ENCODE assay signal across 21 cellular contexts in the genomic region with DNA sequence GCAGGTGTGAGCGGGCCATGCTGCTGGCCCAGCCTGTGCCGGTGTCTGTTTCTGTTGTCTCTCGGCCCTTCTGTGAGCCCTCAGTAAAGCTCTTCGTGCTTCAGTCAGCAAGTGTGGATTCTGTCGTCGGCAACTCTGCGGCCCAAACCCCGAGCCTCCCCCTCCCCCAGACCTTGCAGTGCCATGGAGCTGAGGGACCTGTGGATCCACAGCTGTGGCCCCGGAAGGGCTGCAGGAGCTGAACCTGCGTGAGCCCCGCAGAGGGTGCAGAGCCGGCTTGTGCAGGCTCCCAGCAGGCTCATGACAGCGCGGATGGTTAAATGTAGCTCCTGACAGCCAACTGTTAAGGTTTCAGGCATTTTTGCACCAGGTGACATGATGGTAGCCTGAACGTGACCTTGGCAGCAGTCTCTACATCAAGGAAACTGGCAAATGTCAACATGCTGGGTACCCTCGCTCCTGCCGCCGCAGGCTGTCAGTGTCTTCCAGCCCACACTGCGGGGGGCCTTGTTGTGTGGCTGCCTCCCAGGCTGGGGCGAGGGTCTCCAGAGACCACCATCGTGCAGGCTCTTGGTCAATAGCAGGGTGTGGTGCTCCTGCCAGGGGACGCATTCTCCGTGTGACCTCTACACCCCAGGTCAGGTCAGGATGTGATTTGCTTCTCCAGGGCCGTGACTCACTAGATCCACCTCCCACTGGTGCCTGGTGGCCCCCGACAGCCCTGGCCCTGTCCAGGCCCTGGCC. TPM values are rescaled to one million over a fixed set of nuclear protein-coding genes. Genes with fewer than 3 reads are reported as not detected.
DNase-seq lines count a peak whose midpoint lies in the region; ATAC-seq, FAIRE-seq and TF ChIP-seq lines count a peak whose summit lies in the region.
"Had no signal": no experiment of that assay in that cellular context is flagged by ENCODE, and none has a peak within 500 bp of the region (broad histone marks: within the 10 kb centered on the region; RNA-seq: fewer than 3 reads in every experiment).

No MANE protein-coding gene starts in this region.

- no peak for ATAC-seq in HG03108 (IDR thresholded peaks at IDR 0.05; ENCODE audit: unreplicated experiment)

- peaks cover 3% of the 10 kb centered on the region for H3K27me3 Mint-ChIP-seq in nephron progenitor cell (ENCODE audit: low read depth, poor library complexity)
- no peaks in the 10 kb centered on the region for H3K27me3 Mint-ChIP-seq in type B pancreatic cell

- no peak overlapping the region for H2AFZ ChIP-seq in H1 (ENCODE audit: low read length)

- H3K9me3 ChIP-seq in HEK293 (ENCODE audit: control insufficient read depth, insufficient read depth, low read depth, low read length) (no peaks in the 10 kb centered on the region), H1 (ENCODE audit: insufficient read depth in 2 of 2, low read depth in 1 of 2, low read length in 1 of 2) (no peaks in the 10 kb centered on the region)
- H3K9me3 ChIP-seq: BE2C had no signal

- H3K36me3 ChIP-seq in HEK293 (ENCODE audit: control insufficient read depth in 2 of 2, insufficient read depth in 1 of 2, low read length in 2 of 2): peaks cover 0 to 3% of the 10 kb centered on the region in 2 experiments; a peak in 1 of 3 replicates
- H3K36me3 ChIP-seq in H1 (ENCODE audit: control insufficient read depth in 2 of 4, insufficient read depth in 4 of 4, low read length in 3 of 4): no peaks in the 10 kb centered on the region
- H3K36me3 ChIP-seq: BE2C had no signal

- H4K20me1 ChIP-seq in H1 (replicated peaks in 1 of 2; ENCODE audit: control insufficient read depth in 1 of 2, insufficient read depth in 2 of 2, low read length in 2 of 2): peaks cover 0 to 3% of the 10 kb centered on the region in 2 experiments

- H3K4me2 ChIP-seq in H1 (ENCODE audit: insufficient read depth in 1 of 2, low read depth in 2 of 2, low read length in 2 of 2): no peak overlapping the region

- CTCF ChIA-PET in HEK293 (lab: Yijun Ruan, JAX) (interaction anchor here (1.1 to 1.5 kb wide), 3 partner anchors 18 to 48 kb away, joined by 3 to 6 read pairs (median 6); no protein-coding TSS in a partner anchor), H1 (lab: Charles Lee; ENCODE audit: partially characterized antibody) (interaction anchor here (0.6 to 1.6 kb wide), 8 partner anchors 8 to 272 kb away, joined by 3 to 13 read pairs (median 4); no protein-coding TSS in a partner anchor)

- POLR2A ChIA-PET in HEK293 (lab: Yijun Ruan, JAX): interaction anchor here (0.6 kb wide), 2 partner anchors 17 to 118 kb away, joined by 4 read pairs; no protein-coding TSS in a partner anchor
- POLR2A ChIA-PET in H1 (lab: Charles Lee; ENCODE audit: partially characterized antibody): no interaction called here

- no peak overlapping the region for H3K23ac ChIP-seq in H1 (ENCODE audit: insufficient read length)

- TF ChIP-seq RAD21 in H1 (IDR thresholded peaks at IDR 0.05 in 1 of 2, conservative IDR thresholded peaks at IDR 0.05 in 1 of 2; ENCODE audit: low read depth in 2 of 2, low read length in 2 of 2): no peak

- H2BK20ac ChIP-seq in H1 (ENCODE audit: low read length): no peak overlapping the region

- DNase-seq in H1 (ENCODE audit: low read depth in 1 of 2, low spot score in 2 of 2) (no peak), nephron progenitor cell (no peak), type B pancreatic cell (ENCODE audit: extremely low spot score, unreplicated experiment) (peak; percentile 57)
- no peak for DNase-seq in activated CD4-positive, alpha-beta T cell treated with anti-CD3 and anti-CD28 coated beads for 1 hour
- DNase-seq in activated CD8-positive, alpha-beta memory T cell treated with anti-CD3 and anti-CD28 coated beads, Interleukin-2, amount 50 U/mL, for 48 hours: no peak
- DNase-seq: BE2C, DMS79, HFFc6, Karpas-422, NCI-H1417, NCI-H1694 treated with DMSO at 0.1 percent for 48 hours, NCI-H446, NCI-H526, SHP77 had no signal

- no peak overlapping the region for H2BK120ac ChIP-seq in H1 (replicated peaks; ENCODE audit: low read depth, low read length)

- no peaks in the 10 kb centered on the region for H3K79me1 ChIP-seq in H1 (ENCODE audit: low read depth, low read length)

- H3K23me2 ChIP-seq in H1 (ENCODE audit: low read depth, low read length): no peaks in the 10 kb centered on the region; the same call in 1 of the 2 replicates

- H3K4ac ChIP-seq in H1 (replicated peaks; ENCODE audit: insufficient read length, low read depth, low read length): no peak overlapping the region

- WGBS in H1 (ENCODE audit: extremely low coverage in 1 of 2, insufficient coverage in 1 of 2, insufficient read length in 1 of 2, insufficient replicate concordance in 2 of 2, low coverage in 1 of 2, low lambda C conversion rate in 2 of 2, missing lambda C conversion rate in 1 of 2), 2 experiments: 90% methylated on average over 25 of the region's 25 CpGs; no CpG with 5 or more reads in 1 of the 2 experiments

- TF ChIP-seq POLR2A in H1 (IDR thresholded peaks at IDR 0.05; ENCODE audit: control extremely low read depth in 1 of 2, low read depth in 2 of 2, low read length in 2 of 2): no peak

- no peak overlapping the region for H3K27ac ChIP-seq in HEK293 (ENCODE audit: extremely low read depth, low read depth, low read length)
- no peak overlapping the region for H3K27ac ChIP-seq in H1 (ENCODE audit: low read depth, low read length)

- H3K4me3 Mint-ChIP-seq in nephron progenitor cell (no peak overlapping the region), type B pancreatic cell (no peak overlapping the region)
- H3K4me3 Mint-ChIP-seq: HFFc6, IgD-negative memory B cell had no signal

- H3K4me1 ChIP-seq in HEK293 (ENCODE audit: control insufficient read depth, insufficient read depth, low read length): no peaks in the 10 kb centered on the region
- peaks cover 0 to 2% (median 0%) of the 10 kb centered on the region in 4 experiments; a peak in 2 of 7 replicates for H3K4me1 ChIP-seq in H1 (replicated peaks in 1 of 4; ENCODE audit: control insufficient read depth in 3 of 4, insufficient read depth in 4 of 4, low read length in 3 of 4)
- H3K4me1 ChIP-seq: BE2C had no signal

- H3K9me3 Mint-ChIP-seq in nephron progenitor cell (no peaks in the 10 kb centered on the region), type B pancreatic cell (no peaks in the 10 kb centered on the region)
- H3K9me3 Mint-ChIP-seq: IgD-negative memory B cell had no signal

- no peak overlapping the region for H3K18ac ChIP-seq in H1 (ENCODE audit: extremely low read depth, low read length)

- H2BK12ac ChIP-seq in H1 (ENCODE audit: low read depth, low read length): peak overlapping the region; percentile 27; the same call in 1 of the 2 replicates

- no peak overlapping the region for H4K5ac ChIP-seq in H1 (ENCODE audit: insufficient read length, low read depth, low read length)

- FAIRE-seq in H1 (lab: Jason Lieb, UNC): no peak
- FAIRE-seq: GM19239, H54, HTR-8/SVneo had no signal

- H3K27me3 ChIP-seq in H1 (replicated peaks in 1 of 4; ENCODE audit: control insufficient read depth in 3 of 4, extremely low read depth in 1 of 4, insufficient read depth in 3 of 4, low read length in 3 of 4): no peaks in the 10 kb centered on the region
- H3K27me3 ChIP-seq: BE2C had no signal

- no peak overlapping the region for H3K14ac ChIP-seq in H1 (ENCODE audit: insufficient read length)

- no peak overlapping the region for H4K91ac ChIP-seq in H1 (replicated peaks; ENCODE audit: insufficient read length, low read length)

- peak overlapping the region; percentile 44; the same call in 1 of the 2 replicates for H2BK5ac ChIP-seq in H1 (ENCODE audit: low read depth, low read length)

- H3K56ac ChIP-seq in H1 (replicated peaks; ENCODE audit: insufficient read length, low read depth, low read length): no peak overlapping the region

- H3K36me3 Mint-ChIP-seq in nephron progenitor cell (ENCODE audit: low read depth) (no peaks in the 10 kb centered on the region), type B pancreatic cell (no peaks in the 10 kb centered on the region)
- H3K36me3 Mint-ChIP-seq: IgD-negative memory B cell had no signal

- H3K4me1 Mint-ChIP-seq in nephron progenitor cell (peaks cover 37% of the 10 kb centered on the region), type B pancreatic cell (ENCODE audit: unreplicated experiment) (no peaks in the 10 kb centered on the region)

- no peak overlapping the region for H3K4me3 ChIP-seq in HEK293 (ENCODE audit: low read depth, low read length)
- no peak overlapping the region for H3K4me3 ChIP-seq in H1 (ENCODE audit: extremely low read depth in 1 of 4, insufficient read depth in 2 of 4, low read depth in 3 of 4, low read length in 4 of 4)

- no peak overlapping the region for H3K9ac ChIP-seq in H1 (replicated peaks in 1 of 4; ENCODE audit: extremely low read depth in 1 of 4, low read depth in 3 of 4, low read length in 3 of 4)

- H2BK15ac ChIP-seq in H1 (ENCODE audit: low read length): no peak overlapping the region

- H4K8ac ChIP-seq in H1 (ENCODE audit: extremely low read depth, insufficient read depth, low read length): peak overlapping the region; percentile 5; the same call in 1 of the 2 replicates

- H2AK5ac ChIP-seq in H1 (ENCODE audit: low read depth, low read length): no peak overlapping the region

- H3K27ac Mint-ChIP-seq in nephron progenitor cell (peak overlapping the region; percentile 66), type B pancreatic cell (no peak overlapping the region)
- H3K27ac Mint-ChIP-seq: HFFc6 had no signal

- TF ChIP-seq EP300 in H1 (IDR thresholded peaks at IDR 0.05; ENCODE audit: borderline replicate concordance in 1 of 2, low read depth in 2 of 2, low read length in 2 of 2): no peak

- TF ChIP-seq CTCF in HEK293 (tag by site-specific recombination; IDR thresholded peaks at IDR 0.05) (no peak), H1 (IDR thresholded peaks at IDR 0.05; ENCODE audit: control extremely low read depth in 1 of 3, insufficient read depth in 1 of 3, low read depth in 1 of 3, low read length in 3 of 3) (no peak), nephron progenitor cell (IDR thresholded peaks at IDR 0.05) (no peak), type B pancreatic cell (conservative IDR thresholded peaks at IDR 0.05) (no peak)

- H3K79me2 ChIP-seq in H1 (ENCODE audit: control insufficient read depth in 1 of 2, insufficient read depth in 2 of 2, low read length in 2 of 2): no peaks in the 10 kb centered on the region

TF ChIP-seq in HEK293, 187 proteins besides CTCF, POLR2A, EP300 and RAD21 (continues in another document):
- TF ChIP-seq SCRT2 (tag by site-specific recombination; IDR thresholded peaks at IDR 0.05): peak; percentile 42; the same call in 1 of the 2 replicates

TF ChIP-seq in H1, 55 proteins besides CTCF, POLR2A, EP300 and RAD21 (continues in another document):
- no peak for TF ChIP-seq SP4 (IDR thresholded peaks at IDR 0.05; ENCODE audit: low read length)

RNA-seq across cellular contexts. Expression of gene LRRC3, which starts 7.0 kb away (rescaled TPM):
- 5.4 and 5.9 TPM in 2 replicates for total RNA-seq in H1 (2021; fragmentation: NEBNext Ultra II Directional; extraction: Animal tissue kit (Norgen Biotek cat#: 25700))
- 3.1 and 4.7 TPM in 2 replicates for polyA plus RNA-seq in H1 (2011; rRNA removed)
- polyA plus RNA-seq in H1 (2011; cell fraction: cytosol; rRNA removed): 2.7 TPM
- 3.4 TPM for polyA plus RNA-seq in H1 (2011; cell fraction: nucleus; rRNA removed)
- 2.7 to 3.3 TPM (median 3.0 TPM) in 4 replicates for polyA plus RNA-seq in H1 (2012, experiment 1 of 2)
- 2.7 TPM for polyA plus RNA-seq in H1 (2012, experiment 2 of 2)
- polyA plus RNA-seq in H1 (2013, experiment 1 of 2): 4.4 TPM
- 4.9 TPM for polyA plus RNA-seq in H1 (2013, experiment 2 of 2)
- polyA minus RNA-seq in H1 (2011; rRNA and poly(A)+ RNA removed): 2.8 and 3.0 TPM in 2 replicates
- polyA minus RNA-seq in H1 (2011; cell fraction: cytosol; rRNA and poly(A)+ RNA removed): 3.1 TPM
- 3.7 TPM for polyA minus RNA-seq in H1 (2011; cell fraction: nucleus; rRNA and poly(A)+ RNA removed)
- total RNA-seq in type B pancreatic cell (ENCODE audit: low replicate concordance): 6.4 and 8.7 TPM in 2 replicates
- total RNA-seq: HFFc6, M059J had no signal
